1 cellular context compared by ENCODE assay signal in genomic region chr6:157383471-157383870, GRCh38.
TF ChIP-seq lines count a peak whose summit lies in the region.

No MANE protein-coding gene starts in this region.

TF ChIP-seq in WTC11, 78 proteins besides CTCF, POLR2A, EP300 and RAD21 (continued from another document):
- no peak for TF ChIP-seq NR2C2 (CRISPR knock-in tag; IDR thresholded peaks at IDR 0.05)
